18 cellular contexts compared by ENCODE assay signal in genomic region chr4:3280466-3280865, GRCh38. TPM values are rescaled to one million over a fixed set of nuclear protein-coding genes. Genes with fewer than 3 reads are reported as not detected.
"Had no signal": no experiment of that assay in that cellular context is flagged by ENCODE, and none has a peak within 500 bp of the region (broad histone marks: within the 10 kb centered on the region; RNA-seq: fewer than 3 reads in every experiment).

No MANE protein-coding gene starts in this region.

- H3K9me3 ChIP-seq: lower lobe of right lung, pancreas, right lobe of liver, transverse colon, upper lobe of right lung, uterus had no signal

- H3K4me3 Mint-ChIP-seq: naive thymus-derived CD8-positive, alpha-beta T cell; nephron progenitor cell had no signal

- H3K27ac ChIP-seq: lower lobe of right lung, pancreas, right lobe of liver, transverse colon, upper lobe of right lung, uterus had no signal

- DNase-seq: cortex of kidney; effector CD4-positive, alpha-beta T cell; left ventricle myocardium superior; lower lobe of right lung; naive thymus-derived CD8-positive, alpha-beta T cell; nephron progenitor cell; nucleus accumbens; pancreas; right lobe of liver; small intestine; stimulated activated CD4-positive, alpha-beta T cell treated with anti-CD3 and anti-CD28 coated beads, Interleukin-15, amount 100 ng/mL, for 24 hours; stimulated activated CD4-positive, alpha-beta T cell treated with anti-CD3 and anti-CD28 coated beads, Interleukin-2, amount 100 ng/mL, for 48 hours; stimulated activated naive CD8-positive, alpha-beta T cell treated with anti-CD3 and anti-CD28 coated beads, Interleukin-15, Interleukin-2, amounts not matched to agents 100 U/mL and 50 U/mL, for 24 hours; transverse colon; upper lobe of right lung; uterus had no signal

- H3K4me3 ChIP-seq: lower lobe of right lung, pancreas, right lobe of liver, transverse colon, upper lobe of right lung, uterus had no signal

- H3K27ac Mint-ChIP-seq: naive thymus-derived CD8-positive, alpha-beta T cell; nephron progenitor cell; progenitor cell of endocrine pancreas had no signal

- H3K4me1 ChIP-seq: lower lobe of right lung, pancreas, right lobe of liver, transverse colon, upper lobe of right lung, uterus had no signal

- H3K27me3 ChIP-seq: pancreas, right lobe of liver, upper lobe of right lung, uterus had no signal

- H3K36me3 ChIP-seq: lower lobe of right lung, pancreas, right lobe of liver, transverse colon, upper lobe of right lung, uterus had no signal

- H3K4me1 Mint-ChIP-seq: naive thymus-derived CD8-positive, alpha-beta T cell; nephron progenitor cell had no signal

- ATAC-seq: left ventricle myocardium superior; lower lobe of right lung; naive thymus-derived CD8-positive, alpha-beta T cell; pancreas; right lobe of liver; stimulated activated naive CD8-positive, alpha-beta T cell treated with anti-CD3 and anti-CD28 coated beads, Interleukin-15, Interleukin-2, amounts not matched to agents 100 U/mL and 50 U/mL, for 24 hours; upper lobe of right lung had no signal

RNA-seq across cellular contexts. Expression of gene MSANTD1, which starts 31.5 kb away (rescaled TPM):
- polyA plus RNA-seq: keratinocyte had no signal
